Comparison of ENCODE assay signal across 26 cellular contexts in the genomic region with DNA sequence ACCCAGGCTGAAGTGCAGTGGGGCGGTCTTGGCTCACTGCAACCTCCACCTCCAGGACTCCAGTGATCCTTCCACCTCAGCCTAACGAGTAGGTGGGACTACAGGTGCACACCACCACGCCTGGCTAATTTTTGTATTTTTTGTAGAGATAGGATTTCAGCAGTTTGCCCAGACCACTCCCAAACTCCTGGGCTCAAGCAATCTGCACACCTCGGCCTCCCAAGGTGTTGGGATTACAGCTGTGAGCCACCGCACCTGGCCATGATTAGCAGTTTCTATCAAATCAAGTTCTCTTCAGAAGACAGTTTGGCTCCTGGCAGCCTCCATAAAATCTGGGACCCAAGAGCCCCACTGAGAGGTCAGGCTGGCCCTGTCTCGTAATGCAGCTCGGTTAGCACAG.
"Had no signal": no experiment of that assay in that cellular context is flagged by ENCODE, and none has a peak within 500 bp of the region (broad histone marks: within the 10 kb centered on the region; RNA-seq: fewer than 3 reads in every experiment).

No MANE protein-coding gene starts in this region.

- H3K9me3 ChIP-seq: esophagus squamous epithelium, psoas muscle, thyroid gland, vagina had no signal

- H3K4me1 ChIP-seq: psoas muscle, vagina had no signal

- DNase-seq: dermis blood vessel endothelial cell; effector memory CD4-positive, alpha-beta T cell; erythroblast; esophagus squamous epithelium; hypothalamus; immature natural killer cell; natural killer cell; nucleus accumbens; posterior cingulate gyrus; psoas muscle; right cardiac atrium; stimulated activated CD4-positive, alpha-beta T cell treated with anti-CD3 and anti-CD28 coated beads, Interleukin-12 subunit alpha, Interleukin-12 subunit beta, amount 100 ng/mL, for 4 hours; stimulated activated CD4-positive, alpha-beta T cell treated with anti-CD3 and anti-CD28 coated beads, Interleukin-1b, Interleukin-23, amount 100 ng/mL, for 48 hours; stimulated activated CD4-positive, alpha-beta T cell treated with anti-CD3 and anti-CD28 coated beads, Interleukin-4, amount 100 ng/mL, for 1 hour; stimulated activated CD8-positive, alpha-beta memory T cell treated with anti-CD3 and anti-CD28 coated beads, Interleukin-4, amount 100 ng/mL, for 48 hours; stimulated activated naive CD4-positive, alpha-beta T cell; stimulated activated naive CD8-positive, alpha-beta T cell treated with anti-CD3 and anti-CD28 coated beads, Interleukin-15, amount 100 ng/mL, for 72 hours; trophoblast cell had no signal

- H3K9me3 Mint-ChIP-seq: immature natural killer cell; memory B cell; natural killer cell; stimulated activated naive CD8-positive, alpha-beta T cell treated with anti-CD3 and anti-CD28 coated beads, Interleukin-15, amount 100 ng/mL, for 72 hours had no signal

- H3K27me3 ChIP-seq: thyroid gland, vagina had no signal

- FAIRE-seq: frontal cortex had no signal

- H3K4me3 ChIP-seq: coronary artery, esophagus squamous epithelium, lung, psoas muscle, smooth muscle cell, thyroid gland, vagina had no signal

- H3K27me3 Mint-ChIP-seq: stimulated activated naive CD8-positive, alpha-beta T cell treated with anti-CD3 and anti-CD28 coated beads, Interleukin-15, amount 100 ng/mL, for 72 hours had no signal

- H3K4me3 Mint-ChIP-seq: immature natural killer cell; memory B cell; natural killer cell; stimulated activated naive CD8-positive, alpha-beta T cell treated with anti-CD3 and anti-CD28 coated beads, Interleukin-15, amount 100 ng/mL, for 72 hours had no signal

- H3K27ac ChIP-seq: coronary artery, esophagus squamous epithelium, psoas muscle, vagina had no signal

- H3K36me3 Mint-ChIP-seq: immature natural killer cell, memory B cell, natural killer cell had no signal

- H3K4me1 Mint-ChIP-seq: immature natural killer cell; memory B cell; natural killer cell; stimulated activated naive CD8-positive, alpha-beta T cell treated with anti-CD3 and anti-CD28 coated beads, Interleukin-15, amount 100 ng/mL, for 72 hours had no signal

- H3K4me2 ChIP-seq: smooth muscle cell had no signal

- H3K36me3 ChIP-seq: esophagus squamous epithelium, thyroid gland, vagina had no signal

- ATAC-seq: left lobe of liver; natural killer cell; psoas muscle; right cardiac atrium; stimulated activated naive CD8-positive, alpha-beta T cell treated with anti-CD3 and anti-CD28 coated beads, Interleukin-15, amount 100 ng/mL, for 72 hours had no signal

- H3K27ac Mint-ChIP-seq: memory B cell, natural killer cell had no signal
